In genomic region chr2:21330786-21331391, GRCh38 we compare ENCODE assay signal across 21 cellular contexts.
DNase-seq lines count a peak whose midpoint lies in the region; ATAC-seq and TF ChIP-seq lines count a peak whose summit lies in the region.
"Had no signal": no experiment of that assay in that cellular context is flagged by ENCODE, and none has a peak within 500 bp of the region (broad histone marks: within the 10 kb centered on the region; RNA-seq: fewer than 3 reads in every experiment).

No MANE protein-coding gene starts in this region.

- TF ChIP-seq CTCF in cardiac muscle cell (IDR thresholded peaks at IDR 0.05; ENCODE audit: low read depth, low read length), result no peak
- TF ChIP-seq CTCF in heart left ventricle (IDR thresholded peaks at IDR 0.05), result no peak
- TF ChIP-seq CTCF in upper lobe of right lung (IDR thresholded peaks at IDR 0.05), result no peak
- TF ChIP-seq CTCF in gastroesophageal sphincter (IDR thresholded peaks at IDR 0.05), result no peak

- DNase-seq in cardiac muscle cell (ENCODE audit: low read depth in 1 of 2, low spot score in 1 of 2) (no peak), heart left ventricle (no peak), SIG-M5 (lab: John Stamatoyannopoulos, UW) (peak; percentile 75), left lobe of liver (ENCODE audit: low spot score) (peak; percentile 52), upper lobe of right lung (no peak), activated T-cell treated with anti-CD3 and anti-CD28 coated beads for 4 hours (no peak), H7 (no peak)
- DNase-seq: 8988T; activated CD4-positive, alpha-beta T cell treated with anti-CD3 and anti-CD28 coated beads, Interleukin-2, amount 50 U/mL, for 1 hour; activated naive CD4-positive, alpha-beta T cell treated with anti-CD3 and anti-CD28 coated beads, Interleukin-2, amount 50 U/mL, for 16 hours; CD8-positive, alpha-beta memory T cell; GDM1; glutamatergic neuron; GM23248; NCI-H1092 treated with DMSO at 0.1 percent for 48 hours; NCI-H2029 treated with DMSO at 0.1 percent for 48 hours; NCI-H774 had no signal

- H3K36me3 ChIP-seq in cardiac muscle cell (no peaks in the 10 kb centered on the region), heart left ventricle (no peaks in the 10 kb centered on the region), upper lobe of right lung (no peaks in the 10 kb centered on the region), gastroesophageal sphincter (no peaks in the 10 kb centered on the region), H7 (replicated peaks; ENCODE audit: control insufficient read depth, insufficient read depth, low read length) (no peaks in the 10 kb centered on the region)
- H3K36me3 ChIP-seq: neutrophil, prostate gland had no signal

- H3K27ac ChIP-seq in cardiac muscle cell (peak overlapping the region; percentile 53), heart left ventricle (no peak overlapping the region), upper lobe of right lung (peak overlapping the region; percentile 63), gastroesophageal sphincter (no peak overlapping the region)
- H3K27ac ChIP-seq: GM23248, neutrophil, prostate gland, VCaP had no signal

- H3K4me1 ChIP-seq in cardiac muscle cell (ENCODE audit: low read depth) (peaks cover 16% of the 10 kb centered on the region), heart left ventricle (peaks cover 0 to 9% (median 0%) of the 10 kb centered on the region in 12 donors), upper lobe of right lung (no peaks in the 10 kb centered on the region), gastroesophageal sphincter (no peaks in the 10 kb centered on the region)
- H3K4me1 ChIP-seq: prostate gland had no signal

- WGBS in heart left ventricle, 4 donors, result 54 to 70% (median 61%) methylated on average over 5 of the region's 5 CpGs
- 68 to 89% methylated on average over 3 to 5 of the region's 5 CpGs for WGBS in gastroesophageal sphincter (ENCODE audit: low coverage in 1 of 2), 2 donors

- H3K27me3 ChIP-seq in cardiac muscle cell, result no peaks in the 10 kb centered on the region
- H3K27me3 ChIP-seq in heart left ventricle, result peaks cover 0 to 16% (median 0%) of the 10 kb centered on the region in 9 donors
- no peaks in the 10 kb centered on the region for H3K27me3 ChIP-seq in upper lobe of right lung
- H3K27me3 ChIP-seq in gastroesophageal sphincter, result no peaks in the 10 kb centered on the region
- no peaks in the 10 kb centered on the region for H3K27me3 ChIP-seq in H7 (ENCODE audit: control insufficient read depth, insufficient read depth, low read length)
- H3K27me3 ChIP-seq: neutrophil had no signal

- ATAC-seq in heart left ventricle (no peak), left lobe of liver (peak; percentile 94), upper lobe of right lung (peak; percentile 79), gastroesophageal sphincter (no peak)

- intact Hi-C loops in heart left ventricle (cut with DNase I), result no loop called here
- intact Hi-C loops in upper lobe of right lung (cut with DNase I), result no loop called here

- TF ChIP-seq POLR2A in heart left ventricle (IDR thresholded peaks at IDR 0.05), result no peak
- TF ChIP-seq POLR2A in gastroesophageal sphincter (IDR thresholded peaks at IDR 0.05), result no peak

- H3K4me3 ChIP-seq in cardiac muscle cell, result no peak overlapping the region
- no peak overlapping the region for H3K4me3 ChIP-seq in heart left ventricle
- no peak overlapping the region for H3K4me3 ChIP-seq in upper lobe of right lung
- no peak overlapping the region for H3K4me3 ChIP-seq in gastroesophageal sphincter
- no peak overlapping the region for H3K4me3 ChIP-seq in H7 (ENCODE audit: insufficient read depth, low read depth, low read length)
- H3K4me3 ChIP-seq: GM23248, prostate gland had no signal

- TF ChIP-seq EP300 in gastroesophageal sphincter (IDR thresholded peaks at IDR 0.05), result no peak

- H3K9me3 ChIP-seq in cardiac muscle cell (ENCODE audit: low read depth) (no peaks in the 10 kb centered on the region), heart left ventricle (no peaks in the 10 kb centered on the region), upper lobe of right lung (no peaks in the 10 kb centered on the region), gastroesophageal sphincter (peaks cover 0 to 4% (median 0%) of the 10 kb centered on the region in 3 donors)
- H3K9me3 ChIP-seq: neutrophil, prostate gland had no signal

Comparison
In these comparisons a context has a peak if more than half of its experiments do, and no peak if none do; other contexts are left out.
1. H3K27ac ChIP-seq: peak in cardiac muscle cell (single experiment) and upper lobe of right lung (single experiment); none in heart left ventricle (0 of 12) and gastroesophageal sphincter (0 of 4).
2. DNase-seq: peak in SIG-M5 (single experiment) and left lobe of liver (single experiment); none in cardiac muscle cell (0 of 2), heart left ventricle (0 of 5), upper lobe of right lung (single experiment), activated T-cell treated with anti-CD3 and anti-CD28 coated beads for 4 hours (single experiment) and H7 (single experiment).
3. ATAC-seq: peak in left lobe of liver (single experiment) and upper lobe of right lung (single experiment); none in heart left ventricle (0 of 4) and gastroesophageal sphincter (single experiment).